8 cellular contexts compared by ENCODE assay signal in genomic region chr14:105528197-105528858, GRCh38. TPM values are rescaled to one million over a fixed set of nuclear protein-coding genes. Genes with fewer than 3 reads are reported as not detected.
DNase-seq lines count a peak whose midpoint lies in the region; ATAC-seq and TF ChIP-seq lines count a peak whose summit lies in the region.

No MANE protein-coding gene starts in this region.

- peaks cover 5% of the 10 kb centered on the region for H3K4me1 Mint-ChIP-seq in chondrocyte (ENCODE audit: low read depth)

- peak overlapping the region; percentile 72 for H3K4me3 Mint-ChIP-seq in chondrocyte (ENCODE audit: unreplicated experiment)

- ATAC-seq in left colon (peak; percentile 77), GM21825 (IDR thresholded peaks at IDR 0.05; ENCODE audit: unreplicated experiment) (no peak)

- H3K27ac Mint-ChIP-seq in chondrocyte (ENCODE audit: unreplicated experiment) = no peak overlapping the region

- peak; percentile 89 for TF ChIP-seq CTCF in chondrocyte (IDR thresholded peaks at IDR 0.05)

- intact Hi-C loops in left colon (cut with DNase I, micrococcal nuclease) = no loop called here

- DNase-seq in 8988T (peak; percentile 100), GM19238 (ENCODE audit: insufficient read length, low spot score) (peak; percentile 94), NCI-H2171 (lab: John Stamatoyannopoulos, UW) (peak; percentile 88), chondrocyte (ENCODE audit: low spot score) (no peak), left colon (peak; percentile 70 to 84)
- peak; percentile 66 to 69 for DNase-seq in activated CD4-positive, alpha-beta T cell treated with anti-CD3 and anti-CD28 coated beads for 24 hours (ENCODE audit: low read depth in 2 of 2)
- DNase-seq in stimulated activated CD4-positive, alpha-beta T cell treated with anti-CD3 and anti-CD28 coated beads, Interleukin-15, amount 100 ng/mL, for 48 hours (ENCODE audit: low read depth in 2 of 2) = peak; percentile 68 to 71

- no peaks in the 10 kb centered on the region for H3K27me3 Mint-ChIP-seq in chondrocyte (ENCODE audit: low read depth)

- H3K36me3 Mint-ChIP-seq in chondrocyte (ENCODE audit: low read depth) = no peaks in the 10 kb centered on the region

- H3K9me3 Mint-ChIP-seq in chondrocyte (ENCODE audit: low read depth) = no peaks in the 10 kb centered on the region

RNA-seq across cellular contexts. Expression of gene TMEM121, which starts 1.9 kb away (rescaled TPM):
- total RNA-seq in chondrocyte (4.4 to 8.9 TPM (median 6.0 TPM) in 3 replicates), left colon (under 1 TPM; 0.37 to 0.95 TPM)

RNA-seq across cellular contexts. Expression of gene TEDC1, which starts 37.3 kb away (rescaled TPM):
- total RNA-seq in chondrocyte (12.9 to 15.5 TPM (median 14.3 TPM) in 3 replicates), left colon (10 to 100 TPM; 15.7 to 25.8 TPM)

RNA-seq across cellular contexts. Expression of gene CRIP1, which starts 41.6 kb away (rescaled TPM):
- total RNA-seq in chondrocyte (38.7 to 181 TPM (median 174 TPM) in 3 replicates), left colon (100 to 1,000 TPM in 1 of 2 donors, 10 to 100 TPM in 1; 86.8 to 222 TPM)

RNA-seq across cellular contexts. Expression of gene CRIP2, which starts 53.7 kb away (rescaled TPM):
- total RNA-seq in chondrocyte (166 to 264 TPM (median 247 TPM) in 3 replicates), left colon (10 to 100 TPM; 13.0 to 19.2 TPM)
